ENCODE assay signal across 35 cellular contexts in the genomic region with DNA sequence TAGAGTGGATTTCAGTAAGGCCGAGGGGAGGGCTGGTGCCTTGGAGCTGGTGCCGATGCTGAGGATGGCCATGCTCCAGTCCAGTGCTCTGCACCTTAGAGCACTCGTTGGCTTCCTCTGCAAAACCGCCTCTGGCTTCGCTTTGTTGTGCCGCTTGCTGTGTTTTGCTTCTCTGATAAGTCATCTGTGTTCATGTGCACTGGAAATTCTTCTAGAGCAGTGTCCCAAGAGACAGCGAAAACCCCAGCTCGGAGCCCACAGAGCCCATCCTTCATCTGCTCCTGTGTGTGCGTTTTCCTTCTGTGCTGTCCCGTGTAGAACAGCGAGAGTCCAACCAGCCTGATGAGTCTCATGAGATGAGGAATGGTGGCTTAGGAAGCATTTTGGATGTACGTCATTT. TPM values are rescaled to one million over a fixed set of nuclear protein-coding genes. Genes with fewer than 3 reads are reported as not detected.
A peak's percentile ranks its signal among the peaks of the same experiment; 100 is the strongest.
DNase-seq lines count a peak whose midpoint lies in the region; ATAC-seq, FAIRE-seq and TF ChIP-seq lines count a peak whose summit lies in the region.
"Had no signal": no experiment of that assay in that cellular context is flagged by ENCODE, and none has a peak within 500 bp of the region (broad histone marks: within the 10 kb centered on the region; RNA-seq: fewer than 3 reads in every experiment).

No MANE protein-coding gene starts in this region.

- FAIRE-seq in kidney (lab: Jason Lieb, UNC) = no peak
- FAIRE-seq: GM12891 had no signal

- no peak for TF ChIP-seq CTCF in kidney (IDR thresholded peaks at IDR 0.05; ENCODE audit: borderline replicate concordance, extremely low read depth, insufficient read depth)

- H3K4me1 ChIP-seq in BLaER1 treated with 17β-estradiol and CSF1 and Interleukin-3, amounts not matched to agents 10 nM and 100 nM = peaks cover 46 to 70% (median 60%) of the 10 kb centered on the region in 10 experiments
- peaks cover 0 to 2% of the 10 kb centered on the region in 2 donors for H3K4me1 ChIP-seq in kidney (ENCODE audit: control insufficient read depth in 1 of 2, insufficient read depth in 1 of 2, low read depth in 1 of 2, low read length in 2 of 2)

- CTCF ChIA-PET in T-cell (lab: Charles Lee) = no interaction called here

- no peaks in the 10 kb centered on the region for H3K27me3 ChIP-seq in BLaER1 treated with 17β-estradiol and CSF1 and Interleukin-3, amounts not matched to agents 10 nM and 100 nM
- H3K27me3 ChIP-seq: heart right ventricle, ovary, Peyer's patch, SJCRH30, upper lobe of left lung had no signal

- H3K9me3 Mint-ChIP-seq in activated T-cell treated with anti-CD3 and anti-CD28 coated beads, Interleukin-2, amount 50 U/mL, for 4 hours = no peaks in the 10 kb centered on the region
- no peaks in the 10 kb centered on the region for H3K9me3 Mint-ChIP-seq in T-cell

- peaks cover 73% of the 10 kb centered on the region for H3K4me1 Mint-ChIP-seq in activated T-cell treated with anti-CD3 and anti-CD28 coated beads, Interleukin-2, amount 50 U/mL, for 4 hours (ENCODE audit: low read depth)
- H3K4me1 Mint-ChIP-seq in T-cell = peaks cover 80 to 85% (median 83%) of the 10 kb centered on the region in 3 donors

- peak overlapping the region; percentile 36 to 90 (median 77) for H3K4me2 ChIP-seq in BLaER1 treated with 17β-estradiol and CSF1 and Interleukin-3, amounts not matched to agents 10 nM and 100 nM
- H3K4me2 ChIP-seq: KMS-11 had no signal

- intact Hi-C loops in kidney (cut with DNase I) (no loop called here), posterior vena cava (cut with DNase I) (no loop called here)

- peak overlapping the region in 2 of 11 experiments; percentile 3 to 8; a peak in 1 of 22 replicates for H3K27ac ChIP-seq in BLaER1 treated with 17β-estradiol and CSF1 and Interleukin-3, amounts not matched to agents 10 nM and 100 nM
- H3K27ac ChIP-seq in kidney (ENCODE audit: low read depth in 2 of 2, low read length in 2 of 2) = no peak overlapping the region
- H3K27ac ChIP-seq: C4-2B, coronary artery, HL-60, KMS-11, lower lobe of right lung, ovary, SJCRH30, upper lobe of left lung had no signal

- H4K20me1 ChIP-seq in BLaER1 treated with 17β-estradiol and CSF1 and Interleukin-3, amounts not matched to agents 10 nM and 100 nM = peaks cover 5 to 97% (median 85%) of the 10 kb centered on the region in 11 experiments; a peak in 20 of 22 replicates

- H3K27ac Mint-ChIP-seq in T-cell = peak overlapping the region; percentile 98 to 99

- no peak overlapping the region for H3K4me3 ChIP-seq in BLaER1 treated with 17β-estradiol and CSF1 and Interleukin-3, amounts not matched to agents 10 nM and 100 nM
- no peak overlapping the region for H3K4me3 ChIP-seq in kidney (ENCODE audit: low read length in 2 of 2)
- H3K4me3 ChIP-seq: coronary artery, heart right ventricle, lower lobe of right lung, ovary, Peyer's patch, SJCRH30, skin epidermis, upper lobe of left lung had no signal

- H3K9ac ChIP-seq in BLaER1 treated with 17β-estradiol and CSF1 and Interleukin-3, amounts not matched to agents 10 nM and 100 nM = peak overlapping the region in 3 of 11 experiments; percentile 39 to 46 (median 44); a peak in 7 of 22 replicates
- no peak overlapping the region for H3K9ac ChIP-seq in kidney (ENCODE audit: low read length in 2 of 2)
- H3K9ac ChIP-seq: KMS-11 had no signal

- H3K9me3 ChIP-seq in BLaER1 treated with 17β-estradiol and CSF1 and Interleukin-3, amounts not matched to agents 10 nM and 100 nM (replicated peaks in 1 of 11) = no peaks in the 10 kb centered on the region
- H3K9me3 ChIP-seq in kidney (ENCODE audit: control insufficient read depth in 1 of 2, low read length in 2 of 2) = no peaks in the 10 kb centered on the region
- H3K9me3 ChIP-seq: heart right ventricle, lower lobe of right lung, ovary, Peyer's patch, SJCRH30, upper lobe of left lung had no signal

- POLR2A ChIA-PET in T-cell (lab: Charles Lee) = no interaction called here

- DNase-seq in activated T-cell treated with anti-CD3 and anti-CD28 coated beads, Interleukin-2, amount 50 U/mL, for 4 hours = no peak
- DNase-seq in activated T-cell treated with anti-CD3 and anti-CD28 coated beads, Interleukin-2, amount 50 U/mL, for 1 hour = no peak
- DNase-seq in T-cell (no peak), kidney (peak; percentile 28), posterior vena cava (ENCODE audit: low spot score) (no peak)
- DNase-seq: activated CD4-positive, alpha-beta T cell treated with anti-CD3 and anti-CD28 coated beads for 1 hour; activated gamma-delta T cell; DMS 273 treated with DMSO at 0.1 percent for 48 hours; EL; foreskin fibroblast; heart right ventricle; kidney glomerular epithelial cell; lower lobe of right lung; NCI-H1417 treated with DMSO at 0.1 percent for 48 hours; NCI-H2081; NCI-H226; ovary; Peyer's patch; retina; SJCRH30; stimulated activated CD4-positive, alpha-beta T cell treated with anti-CD3 and anti-CD28 coated beads, Interleukin-1b, Interleukin-23, amount 100 ng/mL, for 48 hours; upper lobe of left lung had no signal

- H3K4me3 Mint-ChIP-seq in activated T-cell treated with anti-CD3 and anti-CD28 coated beads, Interleukin-2, amount 50 U/mL, for 4 hours = peak overlapping the region; percentile 13
- H3K4me3 Mint-ChIP-seq in T-cell = peak overlapping the region in 2 of 3 donors; percentile 17 to 84

- peaks cover 26% of the 10 kb centered on the region for H3K36me3 Mint-ChIP-seq in activated T-cell treated with anti-CD3 and anti-CD28 coated beads, Interleukin-2, amount 50 U/mL, for 4 hours (ENCODE audit: insufficient read depth)
- H3K36me3 Mint-ChIP-seq in T-cell = peaks cover 43% of the 10 kb centered on the region

- peaks cover 38 to 57% (median 46%) of the 10 kb centered on the region in 11 experiments for H3K36me3 ChIP-seq in BLaER1 treated with 17β-estradiol and CSF1 and Interleukin-3, amounts not matched to agents 10 nM and 100 nM
- H3K36me3 ChIP-seq in kidney (ENCODE audit: control insufficient read depth in 1 of 2, insufficient read depth in 2 of 2, low read length in 2 of 2) = peaks cover 7 to 15% of the 10 kb centered on the region in 2 donors
- H3K36me3 ChIP-seq: ovary had no signal

- no peaks in the 10 kb centered on the region for H3K27me3 Mint-ChIP-seq in activated T-cell treated with anti-CD3 and anti-CD28 coated beads, Interleukin-2, amount 50 U/mL, for 4 hours (ENCODE audit: low read depth)
- H3K27me3 Mint-ChIP-seq in T-cell = no peaks in the 10 kb centered on the region

- ATAC-seq in activated T-cell treated with anti-CD3 and anti-CD28 coated beads, Interleukin-2, amount 50 U/mL, for 4 hours = no peak
- no peak for ATAC-seq in T-cell (replicated peaks in 1 of 4)
- no peak for ATAC-seq in HG02678 (IDR thresholded peaks at IDR 0.05; ENCODE audit: unreplicated experiment)
- no peak for ATAC-seq in GM21723 (IDR thresholded peaks at IDR 0.05; ENCODE audit: unreplicated experiment)
- ATAC-seq: esophagus mucosa, heart right ventricle, lower lobe of right lung had no signal

RNA-seq across cellular contexts. Expression of a gene that starts 12.1 kb away (rescaled TPM):
- total RNA-seq in activated T-cell treated with anti-CD3 and anti-CD28 coated beads, Interleukin-2, amount 50 U/mL, for 4 hours = 10 to 100 TPM; 23.4 to 60.3 (median 27.5) TPM
- 100 to 1,000 TPM in 4 of 5 donors, 10 to 100 TPM in 1; 53.5 to 394 (median 154) TPM for total RNA-seq in T-cell
- total RNA-seq in kidney = 13.0 TPM
- 5.7 TPM for polyA plus RNA-seq in kidney (ENCODE audit: insufficient read depth, low read depth, low replicate concordance)
- 10 to 100 TPM; 16.0 to 24.6 TPM for total RNA-seq in posterior vena cava

RNA-seq across cellular contexts. Expression of a gene that starts 37.1 kb away (rescaled TPM):
- not detected for total RNA-seq in activated T-cell treated with anti-CD3 and anti-CD28 coated beads, Interleukin-2, amount 50 U/mL, for 4 hours
- total RNA-seq in T-cell = not detected
- not detected for total RNA-seq in kidney
- polyA plus RNA-seq in kidney (ENCODE audit: insufficient read depth, low read depth, low replicate concordance) = not detected
- total RNA-seq in posterior vena cava = not detected
- total RNA-seq: aorta, esophagus mucosa, heart right ventricle, lower lobe of right lung, ovary, SJCRH30, subcutaneous adipose tissue had no signal
- polyA plus RNA-seq: aorta, neural cell had no signal
